Comparison of ENCODE assay signal across 9 cellular contexts in genomic region chr1:11690132-11690668, GRCh38. TPM values are rescaled to one million over a fixed set of nuclear protein-coding genes. Genes with fewer than 3 reads are reported as not detected.
DNase-seq lines count a peak whose midpoint lies in the region; ATAC-seq and TF ChIP-seq lines count a peak whose summit lies in the region.
"Had no signal": no experiment of that assay in that cellular context is flagged by ENCODE, and none has a peak within 500 bp of the region (broad histone marks: within the 10 kb centered on the region; RNA-seq: fewer than 3 reads in every experiment).

No MANE protein-coding gene starts in this region.

- H4K91ac ChIP-seq in neuronal stem cell (ENCODE audit: low read depth, low read length, poor library complexity), result no peak overlapping the region

- H3K4me2 ChIP-seq in Loucy (ENCODE audit: low read depth, low read length, poor library complexity, severe bottlenecking) (peak overlapping the region; percentile 79), neuronal stem cell (ENCODE audit: insufficient read depth, low read length, poor library complexity, severe bottlenecking) (peak overlapping the region; percentile 92)

- H3K9me3 ChIP-seq in Loucy (ENCODE audit: insufficient read depth, low read depth, low read length) (no peaks in the 10 kb centered on the region), neuronal stem cell (replicated peaks in 1 of 2; ENCODE audit: control insufficient read depth in 2 of 2, insufficient read depth in 1 of 2, low read depth in 1 of 2, low read length in 2 of 2) (no peaks in the 10 kb centered on the region)
- H3K9me3 ChIP-seq: left lung had no signal

- peak overlapping the region; percentile 2 for H2BK12ac ChIP-seq in neuronal stem cell (ENCODE audit: low read length)

- H3K9ac ChIP-seq in Loucy (ENCODE audit: low read depth, low read length, poor library complexity, severe bottlenecking) (peak overlapping the region; percentile 97), neuronal stem cell (ENCODE audit: low read depth, low read length, poor library complexity) (peak overlapping the region; percentile 88)

- H2BK5ac ChIP-seq in neuronal stem cell (ENCODE audit: low read length), result no peak overlapping the region

- no peak overlapping the region for H3K14ac ChIP-seq in neuronal stem cell (ENCODE audit: low read length)

- no peaks in the 10 kb centered on the region for H3K79me1 ChIP-seq in neuronal stem cell (ENCODE audit: low read depth, low read length)

- no peaks in the 10 kb centered on the region for H3K9me2 ChIP-seq in Loucy (replicated peaks; ENCODE audit: low read depth, low read length)

- H3K36me3 ChIP-seq in Loucy (ENCODE audit: insufficient read depth, low read length) (no peaks in the 10 kb centered on the region), neuronal stem cell (replicated peaks in 1 of 2; ENCODE audit: control insufficient read depth in 2 of 2, insufficient read depth in 2 of 2, low read length in 2 of 2) (peaks cover 0 to 16% of the 10 kb centered on the region in 2 donors)
- H3K36me3 ChIP-seq: left lung had no signal

- no peaks in the 10 kb centered on the region; the same call in 1 of the 2 replicates for H3F3A ChIP-seq in Loucy (ENCODE audit: low read depth)

- no peak overlapping the region for H3K4ac ChIP-seq in neuronal stem cell (ENCODE audit: low read length)

- no peak overlapping the region for H4K8ac ChIP-seq in neuronal stem cell (ENCODE audit: low read depth, low read length)

- no peaks in the 10 kb centered on the region for H4K20me1 ChIP-seq in Loucy (ENCODE audit: insufficient read depth, low read length, poor library complexity, severe bottlenecking)

- H2AFZ ChIP-seq in Loucy (ENCODE audit: low read length) (peak overlapping the region; percentile 69), neuronal stem cell (ENCODE audit: low read length) (peak overlapping the region; percentile 80)

- DNase-seq in NCI-H748 (lab: John Stamatoyannopoulos, UW; ENCODE audit: unreplicated experiment) (peak; percentile 44), NCI-H748 treated with DMSO at 0.1 percent for 48 hours (lab: John Stamatoyannopoulos, UW) (no peak), dorsolateral prefrontal cortex (no peak), neuronal stem cell (ENCODE audit: low spot score) (no peak), GOT3 (lab: John Stamatoyannopoulos, UW) (no peak), anterior cingulate cortex (lab: John Stamatoyannopoulos, UW) (no peak)
- DNase-seq: left lung had no signal

- peak overlapping the region in 4 of 59 donors; percentile 11 to 57 (median 35) for H3K27ac ChIP-seq in dorsolateral prefrontal cortex
- H3K27ac ChIP-seq in neuronal stem cell (replicated peaks; ENCODE audit: low read length), result no peak overlapping the region
- H3K27ac ChIP-seq: left lung had no signal

- peak overlapping the region; percentile 84 for H2BK15ac ChIP-seq in neuronal stem cell (ENCODE audit: low read length)

- H3K27me3 ChIP-seq in Loucy (ENCODE audit: insufficient read depth, low read length, poor library complexity, severe bottlenecking) (no peaks in the 10 kb centered on the region), dorsolateral prefrontal cortex (peaks cover 0 to 47% (median 15%) of the 10 kb centered on the region in 45 donors), neuronal stem cell (ENCODE audit: control insufficient read depth in 3 of 3, insufficient read depth in 3 of 3, low read depth in 1 of 3, low read length in 3 of 3) (peaks cover 0 to 12% (median 0%) of the 10 kb centered on the region in 3 experiments)

- peak overlapping the region; percentile 100 for H2BK120ac ChIP-seq in neuronal stem cell (ENCODE audit: low read depth, low read length)

- peaks cover 83% of the 10 kb centered on the region for H3K79me2 ChIP-seq in Loucy (ENCODE audit: insufficient read depth, low read length)

- peaks cover 57% of the 10 kb centered on the region for H3K4me1 ChIP-seq in Loucy (ENCODE audit: insufficient read depth, low read length, poor library complexity, severe bottlenecking)
- peaks cover 22 to 24% of the 10 kb centered on the region in 2 donors for H3K4me1 ChIP-seq in neuronal stem cell (ENCODE audit: control insufficient read depth in 2 of 2, insufficient read depth in 1 of 2, low read depth in 1 of 2, low read length in 2 of 2)

- WGBS in neuronal stem cell (ENCODE audit: extremely low coverage in 2 of 2, insufficient read length in 2 of 2, insufficient replicate concordance in 1 of 2), 2 donors, result no CpG with 5 or more reads among the region's 13 CpGs

- H3K4me3 ChIP-seq in Loucy (ENCODE audit: low read length, poor library complexity, severe bottlenecking), result peak overlapping the region; percentile 77
- H3K4me3 ChIP-seq in dorsolateral prefrontal cortex, result peak overlapping the region in 55 of 59 donors; percentile 22 to 74 (median 55)
- H3K4me3 ChIP-seq in neuronal stem cell (ENCODE audit: low read length in 2 of 2), result peak overlapping the region; percentile 69 to 95

- peak overlapping the region; percentile 99 for H3K18ac ChIP-seq in neuronal stem cell (ENCODE audit: low read length)

- H2AK5ac ChIP-seq in neuronal stem cell (ENCODE audit: low read depth, low read length), result peak overlapping the region; percentile 89

- intact Hi-C loops in dorsolateral prefrontal cortex (cut with DNase I), result no loop called here

- no peak for ATAC-seq in HG03108 (IDR thresholded peaks at IDR 0.05; ENCODE audit: unreplicated experiment)

- TF ChIP-seq CTCF in Loucy (conservative IDR thresholded peaks at IDR 0.05; ENCODE audit: low read length) (no peak), dorsolateral prefrontal cortex (IDR thresholded peaks at IDR 0.05 in 54 of 56, conservative IDR thresholded peaks at IDR 0.05 in 2 of 56; ENCODE audit: low read depth in 1 of 56, partially characterized antibody in 56 of 56) (no peak)

- peak overlapping the region; percentile 32 for H3K23ac ChIP-seq in neuronal stem cell (ENCODE audit: low read depth, low read length, poor library complexity)

RNA-seq across cellular contexts. Expression of gene DRAXIN, which starts 1.3 kb away (rescaled TPM):
- 1 to 10 TPM in 59 of 120 experiments, under 1 TPM in 61; 0.26 to 3.8 (median 0.99) TPM for total RNA-seq in dorsolateral prefrontal cortex
- polyA plus RNA-seq in neuronal stem cell (2013, experiment 1 of 2), result 9.5 TPM
- polyA plus RNA-seq in neuronal stem cell (2013, experiment 2 of 2), result 9.7 TPM

RNA-seq across cellular contexts. Expression of gene MAD2L2, which starts 9.3 kb away (rescaled TPM):
- 10 to 100 TPM; 15.8 to 42.3 (median 25.8) TPM for total RNA-seq in dorsolateral prefrontal cortex
- polyA plus RNA-seq in neuronal stem cell (2013, experiment 1 of 2), result 132 TPM
- polyA plus RNA-seq in neuronal stem cell (2013, experiment 2 of 2), result 126 TPM

RNA-seq across cellular contexts. Expression of gene FBXO6, which starts 26.2 kb away (rescaled TPM):
- total RNA-seq in dorsolateral prefrontal cortex, result 10 to 100 TPM in 25 of 120 experiments, 1 to 10 TPM in 95; 3.9 to 15.3 (median 8.3) TPM
- 1.4 TPM for polyA plus RNA-seq in neuronal stem cell (2013, experiment 1 of 2)
- polyA plus RNA-seq in neuronal stem cell (2013, experiment 2 of 2), result 1.5 TPM

RNA-seq across cellular contexts. Expression of gene FBXO44, which starts 35.5 kb away (rescaled TPM):
- 100 to 1,000 TPM in 118 of 120 experiments, 10 to 100 TPM in 2; 87.8 to 227 (median 169) TPM for total RNA-seq in dorsolateral prefrontal cortex
- 16.4 TPM for polyA plus RNA-seq in neuronal stem cell (2013, experiment 1 of 2)
- 16.6 TPM for polyA plus RNA-seq in neuronal stem cell (2013, experiment 2 of 2)

RNA-seq across cellular contexts. Expression of gene FBXO2, which starts 36.0 kb away (rescaled TPM):
- total RNA-seq in dorsolateral prefrontal cortex, result 100 to 1,000 TPM in 116 of 120 experiments, 10 to 100 TPM in 4; 88.8 to 412 (median 152) TPM
- 7.1 TPM for polyA plus RNA-seq in neuronal stem cell (2013, experiment 1 of 2)
- polyA plus RNA-seq in neuronal stem cell (2013, experiment 2 of 2), result 7.2 TPM
